8 cellular contexts compared by ENCODE assay signal in genomic region chr17:64145751-64146417, GRCh38. TPM values are rescaled to one million over a fixed set of nuclear protein-coding genes. Genes with fewer than 3 reads are reported as not detected.
DNase-seq lines count a peak whose midpoint lies in the region; ATAC-seq, FAIRE-seq and TF ChIP-seq lines count a peak whose summit lies in the region.

No MANE protein-coding gene starts in this region.

- DNase-seq in CD1c-positive myeloid dendritic cell (ENCODE audit: extremely low spot score) (peak; percentile 99), NCI-H69 (lab: John Stamatoyannopoulos, UW) (peak; percentile 100), dorsolateral prefrontal cortex (peak; percentile 97 to 100 (median 99)), HepG2 (ENCODE audit: low spot score) (peak; percentile 100)
- DNase-seq in activated CD4-positive, alpha-beta T cell treated with anti-CD3 and anti-CD28 coated beads, Interleukin-2, amount 50 U/mL, for 1 hour, result peak; percentile 93
- DNase-seq in stimulated activated CD4-positive, alpha-beta T cell treated with anti-CD3 and anti-CD28 coated beads, Interleukin-2, amount 100 ng/mL, for 48 hours, result peak; percentile 89 to 90

- FAIRE-seq in HepG2 (lab: Jason Lieb, UNC), result peak; percentile 96

- H4K20me1 ChIP-seq in HepG2 (ENCODE audit: insufficient read depth, low read length), result no peaks in the 10 kb centered on the region

- under 1% methylated on average over 25 of the region's 51 CpGs for WGBS in HepG2 (ENCODE audit: low lambda C conversion rate)

- peak overlapping the region; percentile 95 for H3K4me2 ChIP-seq in HepG2 (ENCODE audit: low read depth, low read length)

- intact Hi-C loops in dorsolateral prefrontal cortex (cut with DNase I), result loop anchor here (1.0 to 5.0 kb wide), 4 partner anchors 15 to 136 kb away; partner anchors contain the start of genes TEX2 (in 2 of the 2) and ERN1 (in 1 of the 2)
- intact Hi-C loops in HepG2 (cut with micrococcal nuclease; ENCODE audit: unreplicated experiment), result loop anchor here (5.0 kb wide), 2 partner anchors 116 to 136 kb away; partner anchors contain the start of gene TEX2

- TF ChIP-seq CTCF in dorsolateral prefrontal cortex (IDR thresholded peaks at IDR 0.05 in 54 of 56, conservative IDR thresholded peaks at IDR 0.05 in 2 of 56; ENCODE audit: low read depth in 1 of 56, partially characterized antibody in 56 of 56), result peak in 43 of 56 donors; percentile 0 to 64 (median 34)
- TF ChIP-seq CTCF in HepG2 (CRISPR knock-in tag; IDR thresholded peaks at IDR 0.05), result no peak; the same call in none of the 2 replicates

- peak overlapping the region; percentile 52 to 98 (median 91) for H3K4me3 ChIP-seq in dorsolateral prefrontal cortex
- H3K4me3 ChIP-seq in HepG2 (replicated peaks in 1 of 3; ENCODE audit: insufficient read depth in 1 of 3, low read depth in 2 of 3, low read length in 3 of 3), result peak overlapping the region; percentile 75 to 86 (median 84)

- H3K79me2 ChIP-seq in HepG2 (ENCODE audit: insufficient read depth, low read length), result peaks cover 20% of the 10 kb centered on the region

- H3K27me3 ChIP-seq in dorsolateral prefrontal cortex (no peaks in the 10 kb centered on the region), HepG2 (ENCODE audit: control insufficient read depth in 1 of 2, insufficient read depth in 2 of 2, low read length in 2 of 2) (no peaks in the 10 kb centered on the region; a peak in 1 of 5 replicates)

- peak; percentile 100 for TF ChIP-seq POLR2A in HepG2 (IDR thresholded peaks at IDR 0.05; ENCODE audit: insufficient read depth in 1 of 2, low read depth in 2 of 2, low read length in 2 of 2)

- H3K9me3 ChIP-seq in HepG2 (ENCODE audit: low read length), result no peaks in the 10 kb centered on the region

- peak overlapping the region; percentile 86 to 99 (median 96) for H3K27ac ChIP-seq in dorsolateral prefrontal cortex
- H3K27ac ChIP-seq in HepG2 (ENCODE audit: extremely low read length, insufficient read depth, low read length), result peak overlapping the region; percentile 88

- peak; percentile 74 for TF ChIP-seq RAD21 in HepG2 (CRISPR knock-in tag; IDR thresholded peaks at IDR 0.05)

- CTCF ChIA-PET in HepG2 (lab: Yijun Ruan, JAX; ENCODE audit: low intra/inter-chr PET ratio, low total read pairs), result no interaction called here

- TSS peak; percentile 84 for BruUV-seq in HepG2 (replicated peaks; lab: Mats Ljungman, UMichigan)

- POLR2A ChIA-PET in HepG2 (lab: Yijun Ruan, JAX), result interaction anchor here (0.6 to 7.1 kb wide), 66 partner anchors 8 to 524 kb away, joined by 3 to 138 read pairs (median 6); partner anchors contain the start of genes CCDC47, CEP95, DDX42 and DDX5

- ATAC-seq in GM19395 (IDR thresholded peaks at IDR 0.05; ENCODE audit: unreplicated experiment) (peak; percentile 96), HG03521 (IDR thresholded peaks at IDR 0.05; ENCODE audit: unreplicated experiment) (peak; percentile 90), HepG2 (peak; percentile 78)

- TF ChIP-seq EP300 in HepG2 (IDR thresholded peaks at IDR 0.05; ENCODE audit: low read depth in 2 of 2, low read length in 2 of 2) (peak in 1 of 2 experiments; percentile 25; a peak in 1 of 4 replicates), HepG2 (CRISPR knock-in tag; IDR thresholded peaks at IDR 0.05; ENCODE audit: borderline replicate concordance) (peak; percentile 71)

- H3K4me1 ChIP-seq in HepG2 (ENCODE audit: insufficient read depth, low read length), result peaks cover 55% of the 10 kb centered on the region

- no peak overlapping the region for H2AFZ ChIP-seq in HepG2 (ENCODE audit: low read length)

- in situ Hi-C loops in HepG2 (cut with HindIII; ENCODE audit: extremely low pct_ligation_motif_present, low pct_unique_long_range_greater_than_20kb), result loop anchor here (5.0 kb wide), 2 partner anchors 36 to 116 kb away; partner anchors contain the start of gene TEX2

- no peaks in the 10 kb centered on the region; a peak in 2 of 5 replicates for H3K36me3 ChIP-seq in HepG2 (replicated peaks in 1 of 2; ENCODE audit: control insufficient read depth in 1 of 2, insufficient read depth in 2 of 2, low read length in 2 of 2)

- H3K9ac ChIP-seq in HepG2 (ENCODE audit: insufficient read depth, low read depth, low read length), result peak overlapping the region; percentile 97

TF ChIP-seq in HepG2, 621 proteins besides CTCF, POLR2A, EP300 and RAD21 (continues in another document):
- TF ChIP-seq ZBTB7B (CRISPR knock-in tag; IDR thresholded peaks at IDR 0.05) (peak; percentile 94), RARG (CRISPR knock-in tag; IDR thresholded peaks at IDR 0.05; ENCODE audit: low read depth) (0 out of 2 replicates have a peak, but pooled peaks have one; percentile 42), ZNF749 (CRISPR knock-in tag; IDR thresholded peaks at IDR 0.05; ENCODE audit: borderline replicate concordance) (peak; percentile 99), SIX4 (CRISPR knock-in tag; IDR thresholded peaks at IDR 0.05) (0 out of 2 replicates have a peak, but pooled peaks have one; percentile 28), HOXD1 (CRISPR knock-in tag; IDR thresholded peaks at IDR 0.05) (peak; percentile 61; the same call in 1 of the 2 replicates), STAG1 (CRISPR knock-in tag; IDR thresholded peaks at IDR 0.05) (no peak; the same call in none of the 2 replicates), RCOR2 (CRISPR knock-in tag; IDR thresholded peaks at IDR 0.05) (peak; percentile 48; the same call in 1 of the 2 replicates), MAZ (IDR thresholded peaks at IDR 0.05; ENCODE audit: borderline replicate concordance, low read depth, low read length) (peak; percentile 89), MAZ (CRISPR knock-in tag; IDR thresholded peaks at IDR 0.05; ENCODE audit: low read depth) (peak; percentile 88), MAF1 (CRISPR knock-in tag; IDR thresholded peaks at IDR 0.05; ENCODE audit: borderline replicate concordance) (peak; percentile 61; the same call in 1 of the 2 replicates), FOXM1 (CRISPR knock-in tag; IDR thresholded peaks at IDR 0.05) (no peak), ATF3 (CRISPR knock-in tag; IDR thresholded peaks at IDR 0.05) (peak; percentile 45; the same call in 1 of the 2 replicates), STAT6 (CRISPR knock-in tag; IDR thresholded peaks at IDR 0.05; ENCODE audit: borderline replicate concordance) (no peak; the same call in none of the 2 replicates)
- TF ChIP-seq, protein P1, sequence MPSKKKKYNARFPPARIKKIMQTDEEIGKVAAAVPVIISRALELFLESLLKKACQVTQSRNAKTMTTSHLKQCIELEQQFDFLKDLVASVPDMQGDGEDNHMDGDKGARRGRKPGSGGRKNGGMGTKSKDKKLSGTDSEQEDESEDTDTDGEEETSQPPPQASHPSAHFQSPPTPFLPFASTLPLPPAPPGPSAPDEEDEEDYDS (CRISPR knock-in tag; IDR thresholded peaks at IDR 0.05), result peak; percentile 100

RNA-seq across cellular contexts. Expression of gene ERN1, which starts 15.9 kb away (rescaled TPM):
- total RNA-seq in dorsolateral prefrontal cortex, result 10 to 100 TPM in 50 of 120 experiments, 1 to 10 TPM in 70; 5.1 to 20.0 (median 9.3) TPM
- total RNA-seq in HepG2 (2016; rRNA removed; fragmentation: Illumina TruSeq; extraction: Trizol), result 4.1 and 6.0 TPM in 2 replicates
- 3.0 and 3.8 TPM in 2 replicates for total RNA-seq in HepG2 (2016; cell fraction: cytosol; rRNA removed; fragmentation: Illumina TruSeq; extraction: Trizol; ENCODE audit: low read depth)
- total RNA-seq in HepG2 (2016; cell fraction: insoluble cytoplasmic fraction; rRNA removed; fragmentation: Illumina TruSeq; extraction: Trizol), result 3.2 and 7.0 TPM in 2 replicates
- 4.2 and 4.8 TPM in 2 replicates for total RNA-seq in HepG2 (2016; cell fraction: membrane; rRNA removed; fragmentation: Illumina TruSeq; extraction: Trizol)
- total RNA-seq in HepG2 (2016; cell fraction: nucleus; rRNA removed; fragmentation: Illumina TruSeq; extraction: Trizol), result 10.8 and 12.6 TPM in 2 replicates
- 12.7 and 15.7 TPM in 2 replicates for polyA plus RNA-seq in HepG2 (2011; rRNA removed)
- polyA plus RNA-seq in HepG2 (2011; cell fraction: cytosol; rRNA removed), result 9.1 and 10.3 TPM in 2 replicates
- 32.7 and 33.0 TPM in 2 replicates for polyA plus RNA-seq in HepG2 (2011; cell fraction: nucleus; rRNA removed)
- polyA plus RNA-seq in HepG2 (2012), result 20.8 and 22.2 TPM in 2 replicates
- polyA plus RNA-seq in HepG2 (2016; cell fraction: cytosol; fragmentation: Illumina TruSeq; extraction: Trizol; ENCODE audit: low read depth), result 2.9 and 3.1 TPM in 2 replicates
- polyA plus RNA-seq in HepG2 (2016; cell fraction: insoluble cytoplasmic fraction; fragmentation: Illumina TruSeq; extraction: Trizol; ENCODE audit: low read depth), result 3.3 and 3.6 TPM in 2 replicates
- 3.4 and 3.6 TPM in 2 replicates for polyA plus RNA-seq in HepG2 (2016; cell fraction: membrane; fragmentation: Illumina TruSeq; extraction: Trizol; ENCODE audit: low read depth)
- 11.5 and 12.4 TPM in 2 replicates for polyA plus RNA-seq in HepG2 (2016; cell fraction: nucleus; fragmentation: Illumina TruSeq; extraction: Trizol; ENCODE audit: insufficient read depth, low read depth)
- 10.5 and 30.9 TPM in 2 replicates for polyA minus RNA-seq in HepG2 (2011; rRNA and poly(A)+ RNA removed; ENCODE audit: low replicate concordance)
- polyA minus RNA-seq in HepG2 (2011; cell fraction: cytosol; rRNA and poly(A)+ RNA removed), result 13.3 and 18.1 TPM in 2 replicates
- 48.8 and 61.2 TPM in 2 replicates for polyA minus RNA-seq in HepG2 (2011; cell fraction: nucleus; rRNA and poly(A)+ RNA removed)

Comparison
In these comparisons a context has a peak if more than half of its experiments do, and no peak if none do; other contexts are left out.
1. Peak in every context shown above with its lines: DNase-seq, ATAC-seq, H3K4me3 ChIP-seq and H3K27ac ChIP-seq.